Comparison of ENCODE assay signal across 13 cellular contexts in genomic region chr14:68369289-68369925, GRCh38.
DNase-seq lines count a peak whose midpoint lies in the region; ATAC-seq lines count a peak whose summit lies in the region.
"Had no signal": no experiment of that assay in that cellular context is flagged by ENCODE, and none has a peak within 500 bp of the region (broad histone marks: within the 10 kb centered on the region; RNA-seq: fewer than 3 reads in every experiment).

No MANE protein-coding gene starts in this region.

- peak overlapping the region; percentile 80 for H3K27ac ChIP-seq in BLaER1
- H3K27ac ChIP-seq: body of pancreas had no signal

- H3K4me1 ChIP-seq in BLaER1 = peaks cover 73% of the 10 kb centered on the region
- H3K4me1 ChIP-seq: BE2C had no signal

- peaks cover 24% of the 10 kb centered on the region for H3K9me3 ChIP-seq in BLaER1
- H3K9me3 ChIP-seq: BE2C, body of pancreas had no signal

- no peaks in the 10 kb centered on the region for H4K20me1 ChIP-seq in BLaER1

- ATAC-seq in GM18907 (IDR thresholded peaks at IDR 0.05; ENCODE audit: unreplicated experiment) (peak; percentile 50), HG03039 (IDR thresholded peaks at IDR 0.05; ENCODE audit: unreplicated experiment) (peak; percentile 62)
- peak; percentile 70 for ATAC-seq in activated naive CD8-positive, alpha-beta T cell treated with anti-CD3 and anti-CD28 coated beads, Interleukin-2, amount 50 U/mL, for 24 hours
- ATAC-seq: body of pancreas had no signal

- H3K36me3 ChIP-seq in BLaER1 = no peaks in the 10 kb centered on the region
- H3K36me3 ChIP-seq: BE2C had no signal

- H3K4me1 Mint-ChIP-seq in activated naive CD8-positive, alpha-beta T cell treated with anti-CD3 and anti-CD28 coated beads, Interleukin-2, amount 50 U/mL, for 24 hours = peaks cover 58% of the 10 kb centered on the region

- peak overlapping the region; percentile 34; the same call in 1 of the 2 replicates for H3K9ac ChIP-seq in BLaER1

- no peak for DNase-seq in activated naive CD8-positive, alpha-beta T cell treated with anti-CD3 and anti-CD28 coated beads, Interleukin-2, amount 50 U/mL, for 24 hours
- no peak for DNase-seq in dedifferentiated amniotic fluid mesenchymal stem cell (ENCODE audit: extremely low spot score)
- DNase-seq in NCI-H748 treated with DMSO at 0.1 percent for 48 hours (lab: John Stamatoyannopoulos, UW) = no peak
- no peak for DNase-seq in mucosa of gallbladder (ENCODE audit: low spot score)
- no peak for DNase-seq in LoVo (ENCODE audit: low spot score)
- DNase-seq: activated CD4-positive, CD25-positive, alpha-beta regulatory T cell treated with anti-CD3 and anti-CD28 coated beads, Interleukin-2, amount 50 U/mL, for 72 hours; BE2C; body of pancreas; midbrain; substantia nigra had no signal

- no peaks in the 10 kb centered on the region for H3K27me3 ChIP-seq in BLaER1
- H3K27me3 ChIP-seq: BE2C, body of pancreas had no signal

- H3K36me3 Mint-ChIP-seq in activated naive CD8-positive, alpha-beta T cell treated with anti-CD3 and anti-CD28 coated beads, Interleukin-2, amount 50 U/mL, for 24 hours (ENCODE audit: low read depth) = peaks cover 2% of the 10 kb centered on the region

- peak overlapping the region; percentile 78 for H3K27ac Mint-ChIP-seq in activated naive CD8-positive, alpha-beta T cell treated with anti-CD3 and anti-CD28 coated beads, Interleukin-2, amount 50 U/mL, for 24 hours

- no peak overlapping the region for H3K4me3 Mint-ChIP-seq in activated naive CD8-positive, alpha-beta T cell treated with anti-CD3 and anti-CD28 coated beads, Interleukin-2, amount 50 U/mL, for 24 hours

- no peaks in the 10 kb centered on the region for H3K27me3 Mint-ChIP-seq in activated naive CD8-positive, alpha-beta T cell treated with anti-CD3 and anti-CD28 coated beads, Interleukin-2, amount 50 U/mL, for 24 hours

- H3K4me2 ChIP-seq in BLaER1 = peak overlapping the region; percentile 84

- no peaks in the 10 kb centered on the region for H3K9me3 Mint-ChIP-seq in activated naive CD8-positive, alpha-beta T cell treated with anti-CD3 and anti-CD28 coated beads, Interleukin-2, amount 50 U/mL, for 24 hours

- H3K4me3 ChIP-seq in BLaER1 = peak overlapping the region; percentile 13; the same call in 1 of the 2 replicates
- H3K4me3 ChIP-seq: body of pancreas had no signal
